In the genomic region with DNA sequence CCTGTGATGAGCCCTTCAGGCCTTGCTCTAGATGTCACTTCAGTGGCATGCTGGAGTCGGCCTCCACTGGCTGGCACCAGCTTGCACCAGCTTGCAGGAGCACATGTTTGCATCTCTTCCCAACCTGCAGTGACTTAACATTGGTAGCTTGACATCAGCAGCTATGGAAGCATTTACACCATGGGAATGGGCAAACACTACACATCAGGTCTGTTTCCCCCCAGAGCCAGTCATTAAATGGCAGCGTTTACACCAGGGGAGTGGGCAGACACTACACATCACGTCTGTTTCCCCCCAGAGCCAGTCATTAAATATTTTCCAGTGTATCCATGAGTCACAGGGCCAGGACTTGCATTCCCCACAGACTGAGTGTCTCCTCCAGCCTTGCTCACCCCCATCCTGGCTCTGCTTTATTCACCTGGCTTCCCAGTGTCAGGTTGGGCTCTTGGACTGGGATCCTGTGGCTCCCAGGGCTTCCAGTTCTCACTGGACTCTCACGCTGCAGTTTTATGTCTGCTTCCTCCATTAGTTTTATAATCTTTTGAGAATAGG, we compare ENCODE assay signal across 21 cellular contexts.
"Had no signal": no experiment of that assay in that cellular context is flagged by ENCODE, and none has a peak within 500 bp of the region (broad histone marks: within the 10 kb centered on the region; RNA-seq: fewer than 3 reads in every experiment).

No MANE protein-coding gene starts in this region.

- H3K9me3 ChIP-seq: adrenal gland had no signal

- DNase-seq: activated CD4-positive, alpha-beta T cell treated with anti-CD3 and anti-CD28 coated beads for 4 hours; activated CD8-positive, alpha-beta T cell treated with anti-CD3 and anti-CD28 coated beads for 36 hours; activated gamma-delta T cell treated with Interleukin-2 at 50 U/mL for 16 hours; activated naive CD4-positive, alpha-beta T cell treated with anti-CD3 and anti-CD28 coated beads, Interleukin-2, amount 10 ng/mL, durations not matched to agents 7 days and 5 days; activated naive CD8-positive, alpha-beta T cell treated with anti-CD3 and anti-CD28 coated beads, Interleukin-2, amount 10 ng/mL, durations not matched to agents 7 days and 5 days; activated T-cell treated with anti-CD3 and anti-CD28 coated beads, Interleukin-2, amount 50 U/mL, for 4 hours; anterior cingulate cortex; caudate nucleus; KG1; NCI-H1092; NCI-H1417; NCI-H1930; NCI-H345; NCI-H510A; NCI-H526 treated with DMSO at 0.1 percent for 48 hours; NCI-H82; SHP77 treated with DMSO at 0.1 percent for 48 hours had no signal

- H3K4me3 ChIP-seq: adrenal gland had no signal

- ATAC-seq: activated CD4-positive, CD25-positive, alpha-beta regulatory T cell treated with anti-CD3 and anti-CD28 coated beads, Interleukin-2, amount 50 U/mL, for 24 hours; activated CD8-positive, alpha-beta T cell treated with anti-CD3 and anti-CD28 coated beads for 36 hours; activated T-cell treated with anti-CD3 and anti-CD28 coated beads, Interleukin-2, amount 50 U/mL, for 4 hours; activated T-helper 17 cell treated with anti-CD3 and anti-CD28 coated beads, Interleukin-2, amount 50 U/mL, for 72 hours; Panc1 had no signal

- H3K27ac ChIP-seq: adrenal gland had no signal

- H3K36me3 ChIP-seq: adrenal gland had no signal
